In genomic region chr11:17554487-17554886, GRCh38 we compare ENCODE assay signal across 19 cellular contexts. TPM values are rescaled to one million over a fixed set of nuclear protein-coding genes. Genes with fewer than 3 reads are reported as not detected.
DNase-seq lines count a peak whose midpoint lies in the region; ATAC-seq and TF ChIP-seq lines count a peak whose summit lies in the region.
"Had no signal": no experiment of that assay in that cellular context is flagged by ENCODE, and none has a peak within 500 bp of the region (broad histone marks: within the 10 kb centered on the region; RNA-seq: fewer than 3 reads in every experiment).

No MANE protein-coding gene starts in this region.

- ATAC-seq in sciatic nerve: no peak

- intact Hi-C loops in sciatic nerve (cut with DNase I): no loop called here

- no peaks in the 10 kb centered on the region for H4K20me1 ChIP-seq in smooth muscle cell (ENCODE audit: low read depth)

- H3K9me3 ChIP-seq in WERI-Rb-1 (ENCODE audit: severe bottlenecking): no peaks in the 10 kb centered on the region
- no peaks in the 10 kb centered on the region for H3K9me3 ChIP-seq in smooth muscle cell (replicated peaks; ENCODE audit: low read depth)
- H3K9me3 ChIP-seq: Caco-2 had no signal

- no peaks in the 10 kb centered on the region for H3K79me2 ChIP-seq in smooth muscle cell (ENCODE audit: low read depth)

- no peak overlapping the region for H3K9ac ChIP-seq in smooth muscle cell (ENCODE audit: low read depth)
- H3K9ac ChIP-seq: GM23248 had no signal

- peak; percentile 16; the same call in 1 of the 2 replicates for TF ChIP-seq CTCF in WERI-Rb-1 (IDR thresholded peaks at IDR 0.05; ENCODE audit: low read depth, low read length)
- no peak for TF ChIP-seq CTCF in smooth muscle cell (IDR thresholded peaks at IDR 0.05; ENCODE audit: borderline replicate concordance, insufficient read depth, poor library complexity, severe bottlenecking)

- H3K4me1 ChIP-seq in smooth muscle cell (ENCODE audit: low read depth): no peaks in the 10 kb centered on the region

- H3K27me3 ChIP-seq in H7 (ENCODE audit: control insufficient read depth, insufficient read depth, low read length) (no peaks in the 10 kb centered on the region; the same call in 1 of the 2 replicates), WERI-Rb-1 (ENCODE audit: insufficient read depth, low read depth, severe bottlenecking) (no peaks in the 10 kb centered on the region), smooth muscle cell (ENCODE audit: low read depth) (peaks cover 15% of the 10 kb centered on the region)

- H3F3A ChIP-seq in smooth muscle cell (ENCODE audit: low read depth): no peaks in the 10 kb centered on the region

- H3K27ac ChIP-seq in WERI-Rb-1 (no peak overlapping the region), smooth muscle cell (ENCODE audit: low read depth) (no peak overlapping the region)
- H3K27ac ChIP-seq: GM23248 had no signal

- no peaks in the 10 kb centered on the region for H3K36me3 ChIP-seq in H7 (replicated peaks; ENCODE audit: control insufficient read depth, insufficient read depth, low read length)
- H3K36me3 ChIP-seq in WERI-Rb-1: no peaks in the 10 kb centered on the region
- no peaks in the 10 kb centered on the region for H3K36me3 ChIP-seq in smooth muscle cell (ENCODE audit: low read depth)

- 85% methylated on average over 4 of the region's 4 CpGs for WGBS in smooth muscle cell (ENCODE audit: low lambda C conversion rate)

- peak; percentile 49 for DNase-seq in activated effector memory CD4-positive, alpha-beta T cell treated with anti-CD3 and anti-CD28 coated beads, Interleukin-2, amount 50 U/mL, for 16 hours
- no peak for DNase-seq in activated effector memory CD4-positive, alpha-beta T cell treated with Interleukin-2 at 50 U/mL for 16 hours
- DNase-seq in H7 (peak; percentile 67), WERI-Rb-1 (no peak), sciatic nerve (ENCODE audit: low spot score) (peak; percentile 14), epidermal melanocyte (ENCODE audit: insufficient read length, low spot score) (no peak), smooth muscle cell (lab: John Stamatoyannopoulos, UW; ENCODE audit: unreplicated experiment) (no peak), iPS-NIHi11 (ENCODE audit: low spot score) (no peak)
- DNase-seq: ACHN; AML-193; CD4-positive, CD25-positive, alpha-beta regulatory T cell; GM23248; NCI-H187; NCI-H526 treated with DMSO at 0.1 percent for 48 hours; RPMI8226; SIG-M5 had no signal

- H2AFZ ChIP-seq in smooth muscle cell (ENCODE audit: low read depth): no peak overlapping the region
- H2AFZ ChIP-seq: GM23248 had no signal

- no peak overlapping the region for H3K4me2 ChIP-seq in smooth muscle cell

- H3K4me3 ChIP-seq in H7 (ENCODE audit: insufficient read depth, low read depth, low read length) (no peak overlapping the region), WERI-Rb-1 (ENCODE audit: low read depth, low read length) (no peak overlapping the region), smooth muscle cell (no peak overlapping the region)
- H3K4me3 ChIP-seq: GM23248 had no signal

RNA-seq across cellular contexts. Expression of gene OTOG, which starts 7.4 kb away (rescaled TPM):
- total RNA-seq in H7 (2014; rRNA removed; shearing (Covaris generic)): 0.69 and 1.1 TPM in 2 replicates
- total RNA-seq in sciatic nerve (not detected), smooth muscle cell (not detected in 2 replicates)
- not detected in 2 replicates for polyA plus RNA-seq in smooth muscle cell
- total RNA-seq: CD4-positive, CD25-positive, alpha-beta regulatory T cell; GM23248; LHCN-M2 had no signal
- polyA plus RNA-seq: CD4-positive, CD25-positive, alpha-beta regulatory T cell; GM23248; IgD-negative memory B cell had no signal

RNA-seq across cellular contexts. Expression of gene USH1C, which starts 10.3 kb away (rescaled TPM):
- 0.55 and 0.81 TPM in 2 replicates for total RNA-seq in H7 (2014; rRNA removed; shearing (Covaris generic))
- not detected for total RNA-seq in sciatic nerve
- not detected in 2 replicates for total RNA-seq in smooth muscle cell
- not detected in 2 replicates for polyA plus RNA-seq in smooth muscle cell
- total RNA-seq: CD4-positive, CD25-positive, alpha-beta regulatory T cell; GM23248; LHCN-M2 had no signal
- polyA plus RNA-seq: CD4-positive, CD25-positive, alpha-beta regulatory T cell; GM23248; IgD-negative memory B cell had no signal

Comparison
In these comparisons a context has a peak if more than half of its experiments do, and no peak if none do; other contexts are left out.
1. DNase-seq: peak in activated effector memory CD4-positive, alpha-beta T cell treated with anti-CD3 and anti-CD28 coated beads, Interleukin-2, amount 50 U/mL, for 16 hours (single experiment), H7 (single experiment) and sciatic nerve (single experiment); none in activated effector memory CD4-positive, alpha-beta T cell treated with Interleukin-2 at 50 U/mL for 16 hours (single experiment), WERI-Rb-1 (single experiment), epidermal melanocyte (single experiment), smooth muscle cell (single experiment) and iPS-NIHi11 (single experiment).